8 cellular contexts compared by ENCODE assay signal in the genomic region with DNA sequence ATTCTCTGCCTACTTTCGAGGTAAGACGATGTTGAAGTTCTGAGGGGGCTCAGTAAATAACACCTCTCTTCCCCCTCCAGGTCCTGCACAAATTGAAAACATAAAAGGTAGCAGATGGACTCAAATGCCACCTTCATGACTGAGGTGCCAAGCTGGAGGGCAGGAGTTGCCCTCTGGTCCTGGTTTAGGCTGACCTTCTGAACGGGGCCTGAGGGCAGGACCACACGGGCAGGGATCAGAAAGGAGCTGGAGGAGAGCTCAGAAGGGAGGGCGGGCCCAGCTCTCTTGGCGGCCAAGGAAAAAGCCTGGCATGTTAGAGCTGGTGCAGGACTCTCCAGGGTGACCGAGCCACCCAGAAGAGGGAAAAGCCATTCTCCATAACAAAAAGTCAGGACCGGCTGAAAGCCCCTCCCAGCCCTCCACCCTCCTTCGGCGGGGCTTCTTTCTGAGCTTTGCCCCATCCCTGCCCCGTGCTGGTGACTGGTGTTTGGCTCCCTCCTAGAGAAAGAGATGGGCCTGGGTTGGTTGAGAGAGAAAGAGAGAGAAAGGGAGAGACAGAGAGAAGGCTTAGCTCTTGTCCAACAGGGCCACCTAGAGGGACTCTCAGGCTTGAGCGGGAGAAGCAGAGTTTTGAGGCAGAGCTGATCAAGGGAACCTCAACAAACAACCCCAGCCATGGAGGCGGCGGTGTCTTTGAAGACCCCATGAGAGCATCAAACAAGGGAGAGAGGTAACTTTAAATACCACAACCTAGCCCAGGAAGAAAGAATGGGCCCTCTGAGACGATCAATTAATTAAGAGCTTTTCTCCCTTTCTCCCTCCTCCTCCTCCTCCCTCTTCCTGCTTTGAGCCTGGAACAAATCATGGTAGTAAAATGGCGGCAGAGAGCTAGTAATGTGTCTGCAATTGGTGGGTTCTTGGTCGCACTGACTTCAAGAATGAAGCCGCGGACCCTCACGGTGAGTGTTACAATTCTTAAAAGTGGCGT. TPM values are rescaled to one million over a fixed set of nuclear protein-coding genes. Genes with fewer than 3 reads are reported as not detected.
DNase-seq lines count a peak whose midpoint lies in the region; ATAC-seq and TF ChIP-seq lines count a peak whose summit lies in the region.

No MANE protein-coding gene starts in this region.

- peaks cover 5% of the 10 kb centered on the region for H3K36me3 Mint-ChIP-seq in endothelial cell (ENCODE audit: low read depth, unreplicated experiment)
- H3K36me3 Mint-ChIP-seq in natural killer cell treated with Interleukin-12 subunit alpha and Interleukin-12 subunit beta and Interleukin-15 and Interleukin-18, amount 100 ng/mL, for 72 hours: no peaks in the 10 kb centered on the region

- no peaks in the 10 kb centered on the region for H3K36me3 ChIP-seq in SU-DHL-6 (ENCODE audit: low read length)

- no peak overlapping the region for H3K4me2 ChIP-seq in SU-DHL-6 (ENCODE audit: low read depth, low read length, poor library complexity, severe bottlenecking)

- no peak overlapping the region for H3K27ac ChIP-seq in SU-DHL-6 (ENCODE audit: low read depth, low read length)

- no peaks in the 10 kb centered on the region for H3K9me3 Mint-ChIP-seq in endothelial cell (ENCODE audit: unreplicated experiment)
- H3K9me3 Mint-ChIP-seq in natural killer cell treated with Interleukin-12 subunit alpha and Interleukin-12 subunit beta and Interleukin-15 and Interleukin-18, amount 100 ng/mL, for 72 hours: no peaks in the 10 kb centered on the region

- H3K4me3 ChIP-seq in SU-DHL-6 (ENCODE audit: insufficient read depth, low read length, poor library complexity, severe bottlenecking): no peak overlapping the region

- no peaks in the 10 kb centered on the region for H3K79me2 ChIP-seq in SU-DHL-6 (ENCODE audit: insufficient read depth, low read length)

- no peak overlapping the region for H3K27ac Mint-ChIP-seq in endothelial cell (ENCODE audit: unreplicated experiment)
- H3K27ac Mint-ChIP-seq in natural killer cell treated with Interleukin-12 subunit alpha and Interleukin-12 subunit beta and Interleukin-15 and Interleukin-18, amount 100 ng/mL, for 72 hours: peak overlapping the region in 1 of 2 donors; percentile 10

- H3F3A ChIP-seq in SU-DHL-6 (ENCODE audit: insufficient read depth): no peaks in the 10 kb centered on the region

- H3K27me3 Mint-ChIP-seq in endothelial cell (ENCODE audit: unreplicated experiment): no peaks in the 10 kb centered on the region
- H3K27me3 Mint-ChIP-seq in natural killer cell treated with Interleukin-12 subunit alpha and Interleukin-12 subunit beta and Interleukin-15 and Interleukin-18, amount 100 ng/mL, for 72 hours: no peaks in the 10 kb centered on the region

- peaks cover 11% of the 10 kb centered on the region for H3K4me1 Mint-ChIP-seq in endothelial cell (ENCODE audit: unreplicated experiment)
- peaks cover 2 to 6% of the 10 kb centered on the region in 2 donors for H3K4me1 Mint-ChIP-seq in natural killer cell treated with Interleukin-12 subunit alpha and Interleukin-12 subunit beta and Interleukin-15 and Interleukin-18, amount 100 ng/mL, for 72 hours (ENCODE audit: low read depth in 2 of 2)

- H3K9me3 ChIP-seq in SU-DHL-6 (ENCODE audit: insufficient read depth, low read length): no peaks in the 10 kb centered on the region

- peak; percentile 63 for DNase-seq in NCI-H748 (lab: John Stamatoyannopoulos, UW; ENCODE audit: unreplicated experiment)
- no peak for DNase-seq in NCI-H748 treated with DMSO at 0.1 percent for 48 hours (lab: John Stamatoyannopoulos, UW)
- peak; percentile 19 for DNase-seq in endothelial cell (ENCODE audit: low spot score)
- DNase-seq in natural killer cell treated with Interleukin-12 subunit alpha and Interleukin-12 subunit beta and Interleukin-15 and Interleukin-18, amount 100 ng/mL, for 72 hours (ENCODE audit: low spot score): no peak

- H3K9ac ChIP-seq in SU-DHL-6 (ENCODE audit: low read length): no peak overlapping the region

- H2AFZ ChIP-seq in SU-DHL-6 (ENCODE audit: low read depth, low read length, severe bottlenecking): no peak overlapping the region

- peak; percentile 14 for TF ChIP-seq CTCF in SU-DHL-6 (IDR thresholded peaks at IDR 0.05; ENCODE audit: insufficient read depth, low read length, poor library complexity, severe bottlenecking)
- TF ChIP-seq CTCF in endothelial cell (IDR thresholded peaks at IDR 0.05; ENCODE audit: unreplicated experiment): no peak

- no peak overlapping the region for H3K4me3 Mint-ChIP-seq in endothelial cell (ENCODE audit: unreplicated experiment)
- no peak overlapping the region for H3K4me3 Mint-ChIP-seq in natural killer cell treated with Interleukin-12 subunit alpha and Interleukin-12 subunit beta and Interleukin-15 and Interleukin-18, amount 100 ng/mL, for 72 hours

- peak; percentile 74 for ATAC-seq in HG03460 (IDR thresholded peaks at IDR 0.05; ENCODE audit: unreplicated experiment)
- ATAC-seq in natural killer cell treated with Interleukin-12 subunit alpha and Interleukin-12 subunit beta and Interleukin-15 and Interleukin-18, amount 100 ng/mL, for 72 hours: peak; percentile 43 to 60
- no peak for ATAC-seq in HG03025 (IDR thresholded peaks at IDR 0.05; ENCODE audit: low FRiP score, unreplicated experiment)
- ATAC-seq in GM18517 (IDR thresholded peaks at IDR 0.05; ENCODE audit: unreplicated experiment): no peak

- H4K20me1 ChIP-seq in SU-DHL-6 (ENCODE audit: low read depth, low read length): no peaks in the 10 kb centered on the region

- H3K9me2 ChIP-seq in SU-DHL-6 (replicated peaks; ENCODE audit: insufficient read depth, low read length): no peaks in the 10 kb centered on the region

- H3K27me3 ChIP-seq in SU-DHL-6 (ENCODE audit: low read length): no peaks in the 10 kb centered on the region

RNA-seq across cellular contexts. Expression of a gene that starts 50.8 kb away (rescaled TPM):
- 62.8 TPM for total RNA-seq in endothelial cell (ENCODE audit: unreplicated experiment)
- total RNA-seq in natural killer cell treated with Interleukin-12 subunit alpha and Interleukin-12 subunit beta and Interleukin-15 and Interleukin-18, amount 100 ng/mL, for 72 hours: 100 to 1,000 TPM; 284 to 319 TPM

RNA-seq across cellular contexts. Expression of a gene that starts 60.0 kb away (rescaled TPM):
- 1.7 TPM for total RNA-seq in endothelial cell (ENCODE audit: unreplicated experiment)
- 1 to 10 TPM; 3.2 to 3.6 TPM for total RNA-seq in natural killer cell treated with Interleukin-12 subunit alpha and Interleukin-12 subunit beta and Interleukin-15 and Interleukin-18, amount 100 ng/mL, for 72 hours

Comparison
In these comparisons a context has a peak if more than half of its experiments do, and no peak if none do; other contexts are left out.
1. DNase-seq: peak in NCI-H748 (single experiment) and endothelial cell (single experiment); none in NCI-H748 treated with DMSO at 0.1 percent for 48 hours (single experiment) and natural killer cell treated with Interleukin-12 subunit alpha and Interleukin-12 subunit beta and Interleukin-15 and Interleukin-18, amount 100 ng/mL, for 72 hours (single experiment).
2. ATAC-seq: peak in HG03460 (single experiment) and natural killer cell treated with Interleukin-12 subunit alpha and Interleukin-12 subunit beta and Interleukin-15 and Interleukin-18, amount 100 ng/mL, for 72 hours (2 of 2); none in HG03025 (single experiment) and GM18517 (single experiment).